20 cellular contexts compared by ENCODE assay signal in genomic region chr2:236288373-236288772, GRCh38. TPM values are rescaled to one million over a fixed set of nuclear protein-coding genes. Genes with fewer than 3 reads are reported as not detected.
"Had no signal": no experiment of that assay in that cellular context is flagged by ENCODE, and none has a peak within 500 bp of the region (broad histone marks: within the 10 kb centered on the region; RNA-seq: fewer than 3 reads in every experiment).

No MANE protein-coding gene starts in this region.

RNA-seq across cellular contexts. Expression of gene ASB18, which starts 24.2 kb away (rescaled TPM):
- total RNA-seq: natural killer cell treated with Interleukin-12 subunit alpha and Interleukin-12 subunit beta and Interleukin-15 and Interleukin-18, amount 100 ng/mL, for 72 hours; neural crest cell; omental fat pad; osteocyte; pancreas; posterior vena cava; prostate gland; pulmonary artery endothelial cell; sciatic nerve; smooth muscle cell; spleen; stomach; subcutaneous adipose tissue; temporal lobe; thoracic aorta; thyroid gland; tibial nerve; upper lobe of left lung; ureter; vagina had no signal
- polyA plus RNA-seq: pancreas, spleen, stomach had no signal
